Comparison of ENCODE assay signal across 2 cellular contexts in the genomic region with DNA sequence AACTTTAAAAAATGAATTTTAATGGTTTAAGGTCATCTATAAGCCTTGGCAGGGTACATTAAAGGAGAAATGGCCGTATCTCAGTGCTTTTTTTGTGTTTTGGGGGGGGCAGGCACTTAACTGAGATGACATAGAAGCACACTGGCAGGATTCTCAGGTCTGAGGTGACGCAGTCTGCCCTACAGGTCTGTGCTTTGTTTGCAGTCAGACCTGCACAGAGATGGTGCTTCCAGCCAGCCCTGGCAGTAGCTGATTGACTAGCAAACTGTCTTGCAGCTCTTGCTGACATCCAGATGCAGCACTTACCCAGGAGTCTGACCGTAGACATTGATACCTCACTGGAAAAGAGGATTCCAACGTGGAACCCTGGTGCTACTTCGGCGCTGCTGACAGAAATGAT.
TF ChIP-seq lines count a peak whose summit lies in the region.

No MANE protein-coding gene starts in this region.

TF ChIP-seq in GM23338, 12 proteins besides CTCF, POLR2A, EP300 and RAD21 (continued from another document):
- TF ChIP-seq, protein P1, sequence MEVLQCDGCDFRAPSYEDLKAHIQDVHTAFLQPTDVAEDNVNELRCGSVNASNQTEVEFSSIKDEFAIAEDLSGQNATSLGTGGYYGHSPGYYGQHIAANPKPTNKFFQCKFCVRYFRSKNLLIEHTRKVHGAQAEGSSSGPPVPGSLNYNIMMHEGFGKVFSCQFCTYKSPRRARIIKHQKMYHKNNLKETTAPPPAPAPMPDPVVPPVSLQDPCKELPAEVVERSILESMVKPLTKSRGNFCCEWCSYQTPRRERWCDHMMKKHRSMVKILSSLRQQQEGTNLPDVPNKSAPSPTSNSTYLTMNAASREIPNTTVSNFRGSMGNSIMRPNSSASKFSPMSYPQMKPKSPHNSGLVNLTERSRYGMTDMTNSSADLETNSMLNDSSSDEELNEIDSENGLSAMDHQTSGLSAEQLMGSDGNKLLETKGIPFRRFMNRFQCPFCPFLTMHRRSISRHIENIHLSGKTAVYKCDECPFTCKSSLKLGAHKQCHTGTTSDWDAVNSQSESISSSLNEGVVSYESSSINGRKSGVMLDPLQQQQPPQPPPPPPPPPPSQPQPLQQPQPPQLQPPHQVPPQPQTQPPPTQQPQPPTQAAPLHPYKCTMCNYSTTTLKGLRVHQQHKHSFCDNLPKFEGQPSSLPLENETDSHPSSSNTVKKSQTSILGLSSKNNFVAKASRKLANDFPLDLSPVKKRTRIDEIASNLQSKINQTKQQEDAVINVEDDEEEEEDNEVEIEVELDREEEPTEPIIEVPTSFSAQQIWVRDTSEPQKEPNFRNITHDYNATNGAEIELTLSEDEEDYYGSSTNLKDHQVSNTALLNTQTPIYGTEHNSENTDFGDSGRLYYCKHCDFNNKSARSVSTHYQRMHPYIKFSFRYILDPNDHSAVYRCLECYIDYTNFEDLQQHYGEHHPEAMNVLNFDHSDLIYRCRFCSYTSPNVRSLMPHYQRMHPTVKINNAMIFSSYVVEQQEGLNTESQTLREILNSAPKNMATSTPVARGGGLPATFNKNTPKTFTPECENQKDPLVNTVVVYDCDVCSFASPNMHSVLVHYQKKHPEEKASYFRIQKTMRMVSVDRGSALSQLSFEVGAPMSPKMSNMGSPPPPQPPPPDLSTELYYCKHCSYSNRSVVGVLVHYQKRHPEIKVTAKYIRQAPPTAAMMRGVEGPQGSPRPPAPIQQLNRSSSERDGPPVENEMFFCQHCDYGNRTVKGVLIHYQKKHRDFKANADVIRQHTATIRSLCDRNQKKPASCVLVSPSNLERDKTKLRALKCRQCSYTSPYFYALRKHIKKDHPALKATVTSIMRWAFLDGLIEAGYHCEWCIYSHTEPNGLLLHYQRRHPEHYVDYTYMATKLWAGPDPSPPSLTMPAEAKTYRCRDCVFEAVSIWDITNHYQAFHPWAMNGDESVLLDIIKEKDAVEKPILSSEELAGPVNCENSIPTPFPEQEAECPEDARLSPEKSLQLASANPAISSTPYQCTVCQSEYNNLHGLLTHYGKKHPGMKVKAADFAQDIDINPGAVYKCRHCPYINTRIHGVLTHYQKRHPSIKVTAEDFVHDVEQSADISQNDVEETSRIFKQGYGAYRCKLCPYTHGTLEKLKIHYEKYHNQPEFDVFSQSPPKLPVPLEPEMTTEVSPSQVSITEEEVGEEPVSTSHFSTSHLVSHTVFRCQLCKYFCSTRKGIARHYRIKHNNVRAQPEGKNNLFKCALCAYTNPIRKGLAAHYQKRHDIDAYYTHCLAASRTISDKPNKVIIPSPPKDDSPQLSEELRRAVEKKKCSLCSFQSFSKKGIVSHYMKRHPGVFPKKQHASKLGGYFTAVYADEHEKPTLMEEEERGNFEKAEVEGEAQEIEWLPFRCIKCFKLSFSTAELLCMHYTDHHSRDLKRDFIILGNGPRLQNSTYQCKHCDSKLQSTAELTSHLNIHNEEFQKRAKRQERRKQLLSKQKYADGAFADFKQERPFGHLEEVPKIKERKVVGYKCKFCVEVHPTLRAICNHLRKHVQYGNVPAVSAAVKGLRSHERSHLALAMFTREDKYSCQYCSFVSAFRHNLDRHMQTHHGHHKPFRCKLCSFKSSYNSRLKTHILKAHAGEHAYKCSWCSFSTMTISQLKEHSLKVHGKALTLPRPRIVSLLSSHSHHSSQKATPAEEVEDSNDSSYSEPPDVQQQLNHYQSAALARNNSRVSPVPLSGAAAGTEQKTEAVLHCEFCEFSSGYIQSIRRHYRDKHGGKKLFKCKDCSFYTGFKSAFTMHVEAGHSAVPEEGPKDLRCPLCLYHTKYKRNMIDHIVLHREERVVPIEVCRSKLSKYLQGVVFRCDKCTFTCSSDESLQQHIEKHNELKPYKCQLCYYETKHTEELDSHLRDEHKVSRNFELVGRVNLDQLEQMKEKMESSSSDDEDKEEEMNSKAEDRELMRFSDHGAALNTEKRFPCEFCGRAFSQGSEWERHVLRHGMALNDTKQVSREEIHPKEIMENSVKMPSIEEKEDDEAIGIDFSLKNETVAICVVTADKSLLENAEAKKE (CRISPR knock-in tag; IDR thresholded peaks at IDR 0.05), result no peak
- TF ChIP-seq EZH2phosphoT487 (IDR thresholded peaks at IDR 0.05; ENCODE audit: unreplicated experiment) (no peak), POLR2AphosphoS5 (IDR thresholded peaks at IDR 0.05; ENCODE audit: low read depth) (no peak), CREB1 (CRISPR knock-in tag; IDR thresholded peaks at IDR 0.05; ENCODE audit: low read depth) (no peak), NANOG (IDR thresholded peaks at IDR 0.05; ENCODE audit: borderline replicate concordance) (no peak), JUNB (IDR thresholded peaks at IDR 0.05; ENCODE audit: unreplicated experiment) (no peak)
- TF ChIP-seq, protein P2, sequence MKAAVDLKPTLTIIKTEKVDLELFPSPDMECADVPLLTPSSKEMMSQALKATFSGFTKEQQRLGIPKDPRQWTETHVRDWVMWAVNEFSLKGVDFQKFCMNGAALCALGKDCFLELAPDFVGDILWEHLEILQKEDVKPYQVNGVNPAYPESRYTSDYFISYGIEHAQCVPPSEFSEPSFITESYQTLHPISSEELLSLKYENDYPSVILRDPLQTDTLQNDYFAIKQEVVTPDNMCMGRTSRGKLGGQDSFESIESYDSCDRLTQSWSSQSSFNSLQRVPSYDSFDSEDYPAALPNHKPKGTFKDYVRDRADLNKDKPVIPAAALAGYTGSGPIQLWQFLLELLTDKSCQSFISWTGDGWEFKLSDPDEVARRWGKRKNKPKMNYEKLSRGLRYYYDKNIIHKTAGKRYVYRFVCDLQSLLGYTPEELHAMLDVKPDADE (IDR thresholded peaks at IDR 0.05), result no peak
- TF ChIP-seq, protein P3, sequence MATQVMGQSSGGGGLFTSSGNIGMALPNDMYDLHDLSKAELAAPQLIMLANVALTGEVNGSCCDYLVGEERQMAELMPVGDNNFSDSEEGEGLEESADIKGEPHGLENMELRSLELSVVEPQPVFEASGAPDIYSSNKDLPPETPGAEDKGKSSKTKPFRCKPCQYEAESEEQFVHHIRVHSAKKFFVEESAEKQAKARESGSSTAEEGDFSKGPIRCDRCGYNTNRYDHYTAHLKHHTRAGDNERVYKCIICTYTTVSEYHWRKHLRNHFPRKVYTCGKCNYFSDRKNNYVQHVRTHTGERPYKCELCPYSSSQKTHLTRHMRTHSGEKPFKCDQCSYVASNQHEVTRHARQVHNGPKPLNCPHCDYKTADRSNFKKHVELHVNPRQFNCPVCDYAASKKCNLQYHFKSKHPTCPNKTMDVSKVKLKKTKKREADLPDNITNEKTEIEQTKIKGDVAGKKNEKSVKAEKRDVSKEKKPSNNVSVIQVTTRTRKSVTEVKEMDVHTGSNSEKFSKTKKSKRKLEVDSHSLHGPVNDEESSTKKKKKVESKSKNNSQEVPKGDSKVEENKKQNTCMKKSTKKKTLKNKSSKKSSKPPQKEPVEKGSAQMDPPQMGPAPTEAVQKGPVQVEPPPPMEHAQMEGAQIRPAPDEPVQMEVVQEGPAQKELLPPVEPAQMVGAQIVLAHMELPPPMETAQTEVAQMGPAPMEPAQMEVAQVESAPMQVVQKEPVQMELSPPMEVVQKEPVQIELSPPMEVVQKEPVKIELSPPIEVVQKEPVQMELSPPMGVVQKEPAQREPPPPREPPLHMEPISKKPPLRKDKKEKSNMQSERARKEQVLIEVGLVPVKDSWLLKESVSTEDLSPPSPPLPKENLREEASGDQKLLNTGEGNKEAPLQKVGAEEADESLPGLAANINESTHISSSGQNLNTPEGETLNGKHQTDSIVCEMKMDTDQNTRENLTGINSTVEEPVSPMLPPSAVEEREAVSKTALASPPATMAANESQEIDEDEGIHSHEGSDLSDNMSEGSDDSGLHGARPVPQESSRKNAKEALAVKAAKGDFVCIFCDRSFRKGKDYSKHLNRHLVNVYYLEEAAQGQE (IDR thresholded peaks at IDR 0.05; ENCODE audit: unreplicated experiment), result no peak

TF ChIP-seq in WTC11, 78 proteins besides CTCF, POLR2A, EP300 and RAD21 (continued from another document):
- TF ChIP-seq, protein P4, sequence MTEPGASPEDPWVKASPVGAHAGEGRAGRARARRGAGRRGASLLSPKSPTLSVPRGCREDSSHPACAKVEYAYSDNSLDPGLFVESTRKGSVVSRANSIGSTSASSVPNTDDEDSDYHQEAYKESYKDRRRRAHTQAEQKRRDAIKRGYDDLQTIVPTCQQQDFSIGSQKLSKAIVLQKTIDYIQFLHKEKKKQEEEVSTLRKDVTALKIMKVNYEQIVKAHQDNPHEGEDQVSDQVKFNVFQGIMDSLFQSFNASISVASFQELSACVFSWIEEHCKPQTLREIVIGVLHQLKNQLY (CRISPR knock-in tag; IDR thresholded peaks at IDR 0.05), result no peak
- no peak for TF ChIP-seq GTF2I (CRISPR knock-in tag; conservative IDR thresholded peaks at IDR 0.05)
